Comparison of ENCODE assay signal across 19 cellular contexts in the genomic region with DNA sequence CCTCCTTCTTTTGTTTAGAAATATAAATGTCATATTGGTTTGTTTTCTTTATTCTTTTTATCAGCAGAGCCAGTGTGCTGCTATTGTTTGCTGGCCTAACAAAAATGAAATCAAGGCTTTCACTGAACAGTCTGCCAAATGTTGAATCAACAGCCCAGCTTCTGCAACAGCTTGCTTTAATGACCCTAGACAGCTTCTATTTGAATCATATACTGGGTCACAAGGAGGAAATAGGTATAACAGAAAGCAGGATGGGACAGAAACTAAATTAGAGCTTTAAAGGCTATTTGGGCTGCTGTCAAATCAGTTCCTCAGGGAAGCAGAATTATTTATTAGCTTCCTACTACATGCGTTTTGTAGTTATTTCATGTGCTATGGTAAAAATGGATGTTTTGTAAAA. TPM values are rescaled to one million over a fixed set of nuclear protein-coding genes. Genes with fewer than 3 reads are reported as not detected.
A peak's percentile ranks its signal among the peaks of the same experiment; 100 is the strongest.
DNase-seq lines count a peak whose midpoint lies in the region; ATAC-seq and TF ChIP-seq lines count a peak whose summit lies in the region.
"Had no signal": no experiment of that assay in that cellular context is flagged by ENCODE, and none has a peak within 500 bp of the region (broad histone marks: within the 10 kb centered on the region; RNA-seq: fewer than 3 reads in every experiment).

No MANE protein-coding gene starts in this region.

- no peak for TF ChIP-seq EP300 in upper lobe of left lung (IDR thresholded peaks at IDR 0.05)

- H3K27me3 ChIP-seq in upper lobe of left lung (no peaks in the 10 kb centered on the region), mesendoderm (ENCODE audit: insufficient read depth, low read length, poor library complexity) (no peaks in the 10 kb centered on the region)
- H3K27me3 ChIP-seq: breast epithelium, transverse colon had no signal

- no peaks in the 10 kb centered on the region for H3K4me1 Mint-ChIP-seq in natural killer cell treated with Interleukin-12 subunit alpha and Interleukin-12 subunit beta and Interleukin-15 and Interleukin-18, amount 100 ng/mL, for 72 hours (ENCODE audit: low read depth in 2 of 2)
- H3K4me1 Mint-ChIP-seq: activated naive CD4-positive, alpha-beta T cell treated with anti-CD3 and anti-CD28 coated beads, Interleukin-2, amount 10 ng/mL, durations not matched to agents 7 days and 5 days; CD4-positive, CD25-positive, alpha-beta regulatory T cell; naive thymus-derived CD4-positive, alpha-beta T cell had no signal

- H3K4me2 ChIP-seq in mesendoderm (ENCODE audit: low read length): no peak overlapping the region

- no peaks in the 10 kb centered on the region for H3K36me3 ChIP-seq in upper lobe of left lung
- H3K36me3 ChIP-seq in mesendoderm (ENCODE audit: control insufficient read depth, insufficient read depth, low read length): no peaks in the 10 kb centered on the region
- H3K36me3 ChIP-seq: breast epithelium, transverse colon had no signal

- WGBS in upper lobe of left lung, 2 donors: 23 to 37% methylated on average over 1 of the region's 1 CpG
- WGBS in mesendoderm (ENCODE audit: extremely low coverage, insufficient coverage, low lambda C conversion rate): no CpG with 5 or more reads among the region's 1 CpG

- no peak for TF ChIP-seq POLR2A in upper lobe of left lung (IDR thresholded peaks at IDR 0.05)

- DNase-seq in NCI-H748 (lab: John Stamatoyannopoulos, UW; ENCODE audit: unreplicated experiment) (peak; percentile 14), NCI-H748 treated with DMSO at 0.1 percent for 48 hours (lab: John Stamatoyannopoulos, UW) (no peak), left colon (no peak), upper lobe of left lung (no peak), RPMI8226 (no peak), mesendoderm (no peak)
- no peak for DNase-seq in natural killer cell treated with Interleukin-12 subunit alpha and Interleukin-12 subunit beta and Interleukin-15 and Interleukin-18, amount 100 ng/mL, for 72 hours (ENCODE audit: low spot score)
- DNase-seq: activated CD4-positive, CD25-positive, alpha-beta regulatory T cell; activated naive CD4-positive, alpha-beta T cell treated with anti-CD3 and anti-CD28 coated beads, Interleukin-2, amount 10 ng/mL, durations not matched to agents 7 days and 5 days; CD4-positive, CD25-positive, alpha-beta regulatory T cell; Kasumi-1; naive thymus-derived CD4-positive, alpha-beta T cell; PC-3; stimulated activated CD4-positive, alpha-beta T cell treated with anti-CD3 and anti-CD28 coated beads, Interleukin-4, amount 100 ng/mL, for 1 hour; SW 1271; transverse colon had no signal

- H4K5ac ChIP-seq in mesendoderm (ENCODE audit: low read length): no peak overlapping the region

- intact Hi-C loops in left colon (cut with DNase I, micrococcal nuclease): no loop called here

- H3K4me3 ChIP-seq in upper lobe of left lung: no peak overlapping the region
- H3K4me3 ChIP-seq in mesendoderm (ENCODE audit: low read length): no peak overlapping the region
- H3K4me3 ChIP-seq: breast epithelium, transverse colon had no signal

- H3K18ac ChIP-seq in mesendoderm (ENCODE audit: low read length): no peak overlapping the region

- no peak overlapping the region for H3K27ac Mint-ChIP-seq in natural killer cell treated with Interleukin-12 subunit alpha and Interleukin-12 subunit beta and Interleukin-15 and Interleukin-18, amount 100 ng/mL, for 72 hours
- H3K27ac Mint-ChIP-seq: activated naive CD4-positive, alpha-beta T cell treated with anti-CD3 and anti-CD28 coated beads, Interleukin-2, amount 10 ng/mL, durations not matched to agents 7 days and 5 days; CD4-positive, CD25-positive, alpha-beta regulatory T cell; naive thymus-derived CD4-positive, alpha-beta T cell had no signal

- H3K9me3 ChIP-seq in upper lobe of left lung: no peaks in the 10 kb centered on the region
- H3K9me3 ChIP-seq: breast epithelium, transverse colon had no signal

- no peak overlapping the region for H3K4ac ChIP-seq in mesendoderm (ENCODE audit: low read depth, low read length)

- H3K79me2 ChIP-seq in mesendoderm (ENCODE audit: control insufficient read depth, insufficient read depth, low read length): no peaks in the 10 kb centered on the region

- H3K56ac ChIP-seq in mesendoderm (ENCODE audit: low read length): no peak overlapping the region

- no peak for TF ChIP-seq CTCF in VCaP (conservative IDR thresholded peaks at IDR 0.05)
- TF ChIP-seq CTCF in upper lobe of left lung (IDR thresholded peaks at IDR 0.05): no peak

- H3K27ac ChIP-seq in VCaP (peak overlapping the region; percentile 82), upper lobe of left lung (peak overlapping the region in 3 of 4 donors; percentile 55 to 71 (median 61)), mesendoderm (ENCODE audit: low read depth, low read length) (no peak overlapping the region)
- H3K27ac ChIP-seq: breast epithelium, HL-60, transverse colon had no signal

- H3K9ac ChIP-seq in mesendoderm (ENCODE audit: low read length): no peak overlapping the region

- no peak overlapping the region for H4K8ac ChIP-seq in mesendoderm (ENCODE audit: low read depth, low read length)

- H2AK5ac ChIP-seq in mesendoderm (ENCODE audit: low read length): no peak overlapping the region

- H3K23ac ChIP-seq in mesendoderm (ENCODE audit: low read length): no peak overlapping the region

- H2BK15ac ChIP-seq in mesendoderm (replicated peaks; ENCODE audit: low read depth): no peak overlapping the region

- no peaks in the 10 kb centered on the region for H3K79me1 ChIP-seq in mesendoderm (ENCODE audit: low read length)

- no peaks in the 10 kb centered on the region for H3K9me3 Mint-ChIP-seq in natural killer cell treated with Interleukin-12 subunit alpha and Interleukin-12 subunit beta and Interleukin-15 and Interleukin-18, amount 100 ng/mL, for 72 hours
- H3K9me3 Mint-ChIP-seq: activated naive CD4-positive, alpha-beta T cell treated with anti-CD3 and anti-CD28 coated beads, Interleukin-2, amount 10 ng/mL, durations not matched to agents 7 days and 5 days; CD4-positive, CD25-positive, alpha-beta regulatory T cell; naive thymus-derived CD4-positive, alpha-beta T cell had no signal

- peaks cover 12 to 18% (median 14%) of the 10 kb centered on the region in 4 donors for H3K4me1 ChIP-seq in upper lobe of left lung
- no peaks in the 10 kb centered on the region for H3K4me1 ChIP-seq in mesendoderm (ENCODE audit: control insufficient read depth, low read depth, low read length)
- H3K4me1 ChIP-seq: breast epithelium had no signal

- ATAC-seq in left colon (peak; percentile 94), upper lobe of left lung (ENCODE audit: low FRiP score in 2 of 2) (peak in 1 of 2 donors; percentile 45)
- ATAC-seq in natural killer cell treated with Interleukin-12 subunit alpha and Interleukin-12 subunit beta and Interleukin-15 and Interleukin-18, amount 100 ng/mL, for 72 hours: no peak
- ATAC-seq: naive thymus-derived CD4-positive, alpha-beta T cell; PC-3 had no signal

- H2BK5ac ChIP-seq in mesendoderm (ENCODE audit: low read length): no peak overlapping the region

- no peak overlapping the region for H2BK120ac ChIP-seq in mesendoderm (ENCODE audit: low read depth, low read length)

- no peaks in the 10 kb centered on the region for H3K36me3 Mint-ChIP-seq in natural killer cell treated with Interleukin-12 subunit alpha and Interleukin-12 subunit beta and Interleukin-15 and Interleukin-18, amount 100 ng/mL, for 72 hours
- H3K36me3 Mint-ChIP-seq: activated naive CD4-positive, alpha-beta T cell treated with anti-CD3 and anti-CD28 coated beads, Interleukin-2, amount 10 ng/mL, durations not matched to agents 7 days and 5 days; CD4-positive, CD25-positive, alpha-beta regulatory T cell; naive thymus-derived CD4-positive, alpha-beta T cell had no signal

- H3K27me3 Mint-ChIP-seq in natural killer cell treated with Interleukin-12 subunit alpha and Interleukin-12 subunit beta and Interleukin-15 and Interleukin-18, amount 100 ng/mL, for 72 hours: peaks cover 7 to 11% of the 10 kb centered on the region in 2 donors

- no peak overlapping the region for H3K4me3 Mint-ChIP-seq in natural killer cell treated with Interleukin-12 subunit alpha and Interleukin-12 subunit beta and Interleukin-15 and Interleukin-18, amount 100 ng/mL, for 72 hours
- H3K4me3 Mint-ChIP-seq: activated naive CD4-positive, alpha-beta T cell treated with anti-CD3 and anti-CD28 coated beads, Interleukin-2, amount 10 ng/mL, durations not matched to agents 7 days and 5 days; CD4-positive, CD25-positive, alpha-beta regulatory T cell; naive thymus-derived CD4-positive, alpha-beta T cell had no signal

RNA-seq across cellular contexts. Expression of a gene that starts 12.1 kb away (rescaled TPM):
- 10 to 100 TPM; 47.9 to 49.4 TPM for total RNA-seq in left colon
- total RNA-seq in upper lobe of left lung: 10 to 100 TPM; 29.1 to 54.9 (median 35.1) TPM
- 11.2 TPM for polyA plus RNA-seq in mesendoderm (2013, experiment 1 of 2)
- polyA plus RNA-seq in mesendoderm (2013, experiment 2 of 2): 10.7 TPM
- total RNA-seq in natural killer cell treated with Interleukin-12 subunit alpha and Interleukin-12 subunit beta and Interleukin-15 and Interleukin-18, amount 100 ng/mL, for 72 hours: 10 to 100 TPM; 36.0 to 44.1 TPM
